In genomic region chr2:148000095-148000494, GRCh38 we compare ENCODE assay signal across 32 cellular contexts.
"Had no signal": no experiment of that assay in that cellular context is flagged by ENCODE, and none has a peak within 500 bp of the region (broad histone marks: within the 10 kb centered on the region; RNA-seq: fewer than 3 reads in every experiment).

No MANE protein-coding gene starts in this region.

- H3K9me3 Mint-ChIP-seq: activated naive CD4-positive, alpha-beta T cell treated with anti-CD3 and anti-CD28 coated beads, Interleukin-2, amount 50 U/mL, for 24 hours had no signal

- ATAC-seq: activated CD8-positive, alpha-beta memory T cell treated with anti-CD3 and anti-CD28 coated beads, Interleukin-2, amount 10 ng/mL, durations not matched to agents 7 days and 5 days; activated CD8-positive, alpha-beta T cell treated with anti-CD3 and anti-CD28 coated beads for 36 hours; activated naive CD8-positive, alpha-beta T cell treated with anti-CD3 and anti-CD28 coated beads, Interleukin-2, amount 50 U/mL, for 24 hours; T-cell had no signal

- H3K27me3 Mint-ChIP-seq: activated B cell treated with CpG ODN at 0.5 μM for 24 hours; activated CD4-positive, alpha-beta memory T cell treated with anti-CD3 and anti-CD28 coated beads for 36 hours; activated CD4-positive, alpha-beta T cell treated with anti-CD3 and anti-CD28 coated beads, Interleukin-2, amount 10 ng/mL, durations not matched to agents 24 days and 14 days; activated CD8-positive, alpha-beta memory T cell treated with anti-CD3 and anti-CD28 coated beads, Interleukin-2, amount 10 ng/mL, durations not matched to agents 7 days and 5 days; activated CD8-positive, alpha-beta T cell treated with anti-CD3 and anti-CD28 coated beads for 36 hours; activated naive CD4-positive, alpha-beta T cell treated with anti-CD3 and anti-CD28 coated beads, Interleukin-2, amount 10 ng/mL, durations not matched to agents 7 days and 5 days; activated naive CD4-positive, alpha-beta T cell treated with anti-CD3 and anti-CD28 coated beads, Interleukin-2, amount 50 U/mL, for 24 hours; activated naive CD8-positive, alpha-beta T cell; activated naive CD8-positive, alpha-beta T cell treated with anti-CD3 and anti-CD28 coated beads, Interleukin-2, amount 10 ng/mL, durations not matched to agents 7 days and 5 days; activated naive CD8-positive, alpha-beta T cell treated with anti-CD3 and anti-CD28 coated beads, Interleukin-2, amount 50 U/mL, for 24 hours; activated T-cell treated with anti-CD3 and anti-CD28 coated beads, Interleukin-2, amount 50 U/mL, for 24 hours; brain; T-cell had no signal

- H3K27me3 ChIP-seq: ascending aorta, breast epithelium had no signal

- H3K27ac ChIP-seq: ascending aorta, breast epithelium, VCaP had no signal

- H3K4me1 Mint-ChIP-seq: activated naive CD4-positive, alpha-beta T cell treated with anti-CD3 and anti-CD28 coated beads, Interleukin-2, amount 10 ng/mL, durations not matched to agents 7 days and 5 days had no signal

- DNase-seq: activated B cell treated with CpG ODN at 0.5 μM for 24 hours; activated CD4-positive, alpha-beta memory T cell treated with anti-CD3 and anti-CD28 coated beads for 36 hours; activated CD4-positive, alpha-beta T cell treated with anti-CD3 and anti-CD28 coated beads, Interleukin-2, amount 10 ng/mL, durations not matched to agents 24 days and 14 days; activated CD4-positive, alpha-beta T cell treated with anti-CD3 and anti-CD28 coated beads, Interleukin-2, amount 50 U/mL, for 1 hour; activated CD4-positive, alpha-beta T cell treated with anti-CD3 and anti-CD28 coated beads, Interleukin-2, amount 50 U/mL, for 4 hours; activated CD4-positive, CD25-positive, alpha-beta regulatory T cell treated with anti-CD3 and anti-CD28 coated beads, Interleukin-2, amount 50 U/mL, for 72 hours; activated CD8-positive, alpha-beta memory T cell treated with anti-CD3 and anti-CD28 coated beads, Interleukin-2, amount 10 ng/mL, durations not matched to agents 7 days and 5 days; activated CD8-positive, alpha-beta memory T cell treated with anti-CD3 and anti-CD28 coated beads, Interleukin-2, amount 50 U/mL, for 48 hours; activated CD8-positive, alpha-beta T cell treated with anti-CD3 and anti-CD28 coated beads for 36 hours; activated effector memory CD4-positive, alpha-beta T cell treated with Interleukin-2 at 50 U/mL for 16 hours; activated gamma-delta T cell; activated naive CD4-positive, alpha-beta T cell treated with anti-CD3 and anti-CD28 coated beads, Interleukin-2, amount 10 ng/mL, durations not matched to agents 7 days and 5 days; activated naive CD4-positive, alpha-beta T cell treated with Interleukin-2 at 50 U/mL for 16 hours; activated naive CD8-positive, alpha-beta T cell treated with anti-CD3 and anti-CD28 coated beads, Interleukin-2, amount 10 ng/mL, durations not matched to agents 7 days and 5 days; activated naive CD8-positive, alpha-beta T cell treated with anti-CD3 and anti-CD28 coated beads, Interleukin-2, amount 50 U/mL, for 24 hours; activated T-cell treated with anti-CD3 and anti-CD28 coated beads, Interleukin-2, amount 50 U/mL, for 24 hours; activated T-cell treated with anti-CD3 and anti-CD28 coated beads, Interleukin-2, amount 50 U/mL, for 48 hours; amygdala; anterior cingulate cortex; central memory CD4-positive, alpha-beta T cell; cerebellar nuclear complex; T-cell; T-helper 2 cell; T-helper 9 cell had no signal

- H3K4me3 ChIP-seq: ascending aorta, breast epithelium had no signal

- H3K9me3 ChIP-seq: breast epithelium had no signal

- H3K36me3 ChIP-seq: breast epithelium had no signal

- H3K4me1 ChIP-seq: ascending aorta had no signal

- H3K27ac Mint-ChIP-seq: activated B cell treated with CpG ODN at 0.5 μM for 24 hours; activated CD4-positive, alpha-beta memory T cell treated with anti-CD3 and anti-CD28 coated beads for 36 hours; activated CD4-positive, alpha-beta T cell treated with anti-CD3 and anti-CD28 coated beads, Interleukin-2, amount 10 ng/mL, durations not matched to agents 24 days and 14 days; activated CD8-positive, alpha-beta memory T cell treated with anti-CD3 and anti-CD28 coated beads, Interleukin-2, amount 10 ng/mL, durations not matched to agents 7 days and 5 days; activated CD8-positive, alpha-beta T cell treated with anti-CD3 and anti-CD28 coated beads for 36 hours; activated naive CD4-positive, alpha-beta T cell treated with anti-CD3 and anti-CD28 coated beads, Interleukin-2, amount 10 ng/mL, durations not matched to agents 7 days and 5 days; activated naive CD4-positive, alpha-beta T cell treated with anti-CD3 and anti-CD28 coated beads, Interleukin-2, amount 50 U/mL, for 24 hours; activated naive CD8-positive, alpha-beta T cell; activated naive CD8-positive, alpha-beta T cell treated with anti-CD3 and anti-CD28 coated beads, Interleukin-2, amount 10 ng/mL, durations not matched to agents 7 days and 5 days; activated naive CD8-positive, alpha-beta T cell treated with anti-CD3 and anti-CD28 coated beads, Interleukin-2, amount 50 U/mL, for 24 hours; activated T-cell treated with anti-CD3 and anti-CD28 coated beads, Interleukin-2, amount 50 U/mL, for 24 hours; activated T-helper 2 cell treated with anti-CD3 and anti-CD28 coated beads, Interferon-gamma antibody, Interleukin-2, Interleukin-4, amounts not matched to agents 10 μg/mL and 5 μg/mL and 100 μg/mL, durations not matched to agents 14 hours and 24 hours and 36 hours; T-helper 2 cell treated with Interferon-gamma antibody and Interleukin-4, amounts not matched to agents 5 μg/mL and 100 μg/mL, for 36 hours had no signal

- H3K4me3 Mint-ChIP-seq: activated B cell treated with CpG ODN at 0.5 μM for 24 hours; activated CD4-positive, alpha-beta memory T cell treated with anti-CD3 and anti-CD28 coated beads for 36 hours; activated CD4-positive, alpha-beta T cell treated with anti-CD3 and anti-CD28 coated beads, Interleukin-2, amount 10 ng/mL, durations not matched to agents 24 days and 14 days; activated CD8-positive, alpha-beta memory T cell treated with anti-CD3 and anti-CD28 coated beads, Interleukin-2, amount 10 ng/mL, durations not matched to agents 7 days and 5 days; activated CD8-positive, alpha-beta T cell treated with anti-CD3 and anti-CD28 coated beads for 36 hours; activated naive CD4-positive, alpha-beta T cell treated with anti-CD3 and anti-CD28 coated beads, Interleukin-2, amount 10 ng/mL, durations not matched to agents 7 days and 5 days; activated naive CD4-positive, alpha-beta T cell treated with anti-CD3 and anti-CD28 coated beads, Interleukin-2, amount 50 U/mL, for 24 hours; activated naive CD8-positive, alpha-beta T cell; activated naive CD8-positive, alpha-beta T cell treated with anti-CD3 and anti-CD28 coated beads, Interleukin-2, amount 10 ng/mL, durations not matched to agents 7 days and 5 days; activated naive CD8-positive, alpha-beta T cell treated with anti-CD3 and anti-CD28 coated beads, Interleukin-2, amount 50 U/mL, for 24 hours; activated T-cell treated with anti-CD3 and anti-CD28 coated beads, Interleukin-2, amount 50 U/mL, for 24 hours; brain; T-cell; T-helper 2 cell treated with Interferon-gamma antibody and Interleukin-4, amounts not matched to agents 5 μg/mL and 100 μg/mL, for 36 hours had no signal
